In genomic region chr2:20080839-20081348, GRCh38 we compare ENCODE assay signal across 22 cellular contexts. TPM values are rescaled to one million over a fixed set of nuclear protein-coding genes. Genes with fewer than 3 reads are reported as not detected.
DNase-seq lines count a peak whose midpoint lies in the region; ATAC-seq and TF ChIP-seq lines count a peak whose summit lies in the region.
"Had no signal": no experiment of that assay in that cellular context is flagged by ENCODE, and none has a peak within 500 bp of the region (broad histone marks: within the 10 kb centered on the region; RNA-seq: fewer than 3 reads in every experiment).

No MANE protein-coding gene starts in this region.

- POLR2A ChIA-PET in activated CD4-positive, alpha-beta memory T cell treated with anti-CD3 and anti-CD28 coated beads for 36 hours (lab: Charles Lee), result no interaction called here

- no peak overlapping the region for H3K4me3 ChIP-seq in H7 (ENCODE audit: insufficient read depth, low read depth, low read length)
- no peak overlapping the region for H3K4me3 ChIP-seq in NT2/D1 (ENCODE audit: insufficient read length, low read depth)
- peak overlapping the region; percentile 5 for H3K4me3 ChIP-seq in neural progenitor cell
- no peak overlapping the region for H3K4me3 ChIP-seq in mucosa of descending colon
- H3K4me3 ChIP-seq: cardiac muscle cell, heart left ventricle, sigmoid colon, suprapubic skin, uterus had no signal

- H3K27me3 Mint-ChIP-seq in neural progenitor cell (ENCODE audit: insufficient read depth, low read depth), result peaks cover 5% of the 10 kb centered on the region
- H3K27me3 Mint-ChIP-seq in activated CD4-positive, alpha-beta memory T cell treated with anti-CD3 and anti-CD28 coated beads for 36 hours, result peaks cover 2% of the 10 kb centered on the region

- H3K27me3 ChIP-seq in H7 (ENCODE audit: control insufficient read depth, insufficient read depth, low read length) (no peaks in the 10 kb centered on the region), NT2/D1 (ENCODE audit: insufficient read depth, insufficient read length) (no peaks in the 10 kb centered on the region), neural progenitor cell (no peaks in the 10 kb centered on the region)
- H3K27me3 ChIP-seq: cardiac muscle cell, heart left ventricle, sigmoid colon, suprapubic skin, uterus had no signal

- no peaks in the 10 kb centered on the region for H4K20me1 ChIP-seq in neural progenitor cell (ENCODE audit: low read depth)

- CTCF ChIA-PET in activated CD4-positive, alpha-beta memory T cell treated with anti-CD3 and anti-CD28 coated beads for 36 hours (lab: Charles Lee), result no interaction called here

- peak; percentile 57 for DNase-seq in H7
- DNase-seq in NT2/D1 (ENCODE audit: low read depth, low spot score), result peak; percentile 61
- DNase-seq in ecto neural progenitor cell (ENCODE audit: low spot score), result peak; percentile 87
- DNase-seq in neural progenitor cell (ENCODE audit: low spot score), result peak; percentile 85
- no peak for DNase-seq in activated CD4-positive, alpha-beta memory T cell treated with anti-CD3 and anti-CD28 coated beads for 36 hours
- DNase-seq in mucosa of descending colon, result no peak
- no peak for DNase-seq in foreskin melanocyte
- DNase-seq: activated naive CD4-positive, alpha-beta T cell treated with anti-CD3 and anti-CD28 coated beads, Interleukin-2, amount 10 ng/mL, durations not matched to agents 7 days and 5 days; activated T-cell treated with anti-CD3 and anti-CD28 coated beads, Interleukin-2, amount 50 U/mL, for 48 hours; C1 segment of cervical spinal cord; GOT3; heart left ventricle; immature natural killer cell; KG1; NCI-H2171; sigmoid colon; T-helper 9 cell; uterus had no signal

- H3K9ac ChIP-seq in NT2/D1 (ENCODE audit: insufficient read length, low read depth), result no peak overlapping the region
- H3K9ac ChIP-seq in neural progenitor cell, result no peak overlapping the region
- H3K9ac ChIP-seq: parathyroid adenoma had no signal

- no peak overlapping the region for H3K4me3 Mint-ChIP-seq in neural progenitor cell
- no peak overlapping the region for H3K4me3 Mint-ChIP-seq in activated CD4-positive, alpha-beta memory T cell treated with anti-CD3 and anti-CD28 coated beads for 36 hours
- H3K4me3 Mint-ChIP-seq: activated naive CD4-positive, alpha-beta T cell treated with anti-CD3 and anti-CD28 coated beads, Interleukin-2, amount 10 ng/mL, durations not matched to agents 7 days and 5 days; immature natural killer cell had no signal

- no peaks in the 10 kb centered on the region for H3K36me3 Mint-ChIP-seq in neural progenitor cell
- no peaks in the 10 kb centered on the region for H3K36me3 Mint-ChIP-seq in activated CD4-positive, alpha-beta memory T cell treated with anti-CD3 and anti-CD28 coated beads for 36 hours
- H3K36me3 Mint-ChIP-seq: activated naive CD4-positive, alpha-beta T cell treated with anti-CD3 and anti-CD28 coated beads, Interleukin-2, amount 10 ng/mL, durations not matched to agents 7 days and 5 days; immature natural killer cell had no signal

- no peak overlapping the region for H2AFZ ChIP-seq in neural progenitor cell (replicated peaks)
- H2AFZ ChIP-seq: parathyroid adenoma had no signal

- H3K27ac ChIP-seq in neural progenitor cell, result peak overlapping the region; percentile 86
- H3K27ac ChIP-seq: cardiac muscle cell, heart left ventricle, parathyroid adenoma, sigmoid colon, suprapubic skin, uterus had no signal

- H3K27ac Mint-ChIP-seq in neural progenitor cell, result peak overlapping the region; percentile 70
- H3K27ac Mint-ChIP-seq in activated CD4-positive, alpha-beta memory T cell treated with anti-CD3 and anti-CD28 coated beads for 36 hours, result no peak overlapping the region
- H3K27ac Mint-ChIP-seq: activated naive CD4-positive, alpha-beta T cell treated with anti-CD3 and anti-CD28 coated beads, Interleukin-2, amount 10 ng/mL, durations not matched to agents 7 days and 5 days; immature natural killer cell had no signal

- H3K4me1 ChIP-seq in NT2/D1 (ENCODE audit: insufficient read depth, insufficient read length) (peaks cover 2% of the 10 kb centered on the region), neural progenitor cell (peaks cover 23% of the 10 kb centered on the region), mucosa of descending colon (ENCODE audit: low read depth) (no peaks in the 10 kb centered on the region)
- H3K4me1 ChIP-seq: heart left ventricle, parathyroid adenoma, sigmoid colon, suprapubic skin, uterus had no signal

- H3K36me3 ChIP-seq in H7 (replicated peaks; ENCODE audit: control insufficient read depth, insufficient read depth, low read length) (no peaks in the 10 kb centered on the region), NT2/D1 (ENCODE audit: insufficient read depth, insufficient read length, low read length) (no peaks in the 10 kb centered on the region), neural progenitor cell (no peaks in the 10 kb centered on the region), mucosa of descending colon (ENCODE audit: low read depth) (no peaks in the 10 kb centered on the region)
- H3K36me3 ChIP-seq: cardiac muscle cell, heart left ventricle, sigmoid colon, suprapubic skin, uterus had no signal

- H3K4me1 Mint-ChIP-seq in neural progenitor cell, result peaks cover 15% of the 10 kb centered on the region
- no peaks in the 10 kb centered on the region for H3K4me1 Mint-ChIP-seq in activated CD4-positive, alpha-beta memory T cell treated with anti-CD3 and anti-CD28 coated beads for 36 hours (ENCODE audit: low read depth)
- H3K4me1 Mint-ChIP-seq: activated naive CD4-positive, alpha-beta T cell treated with anti-CD3 and anti-CD28 coated beads, Interleukin-2, amount 10 ng/mL, durations not matched to agents 7 days and 5 days; immature natural killer cell had no signal

- H3K4me2 ChIP-seq in neural progenitor cell, result peak overlapping the region; percentile 75

- intact Hi-C loops in activated CD4-positive, alpha-beta memory T cell treated with anti-CD3 and anti-CD28 coated beads for 36 hours (cut with micrococcal nuclease), result no loop called here
- intact Hi-C loops in mucosa of descending colon (cut with DNase I, micrococcal nuclease), result no loop called here

- peaks cover 26% of the 10 kb centered on the region for H3F3A ChIP-seq in neural progenitor cell (ENCODE audit: low read depth)

- H3K9me3 ChIP-seq in NT2/D1 (ENCODE audit: insufficient read depth, low read length), result 0 out of 2 replicates have a peak, but pooled peaks cover 6% of the 10 kb centered on the region
- H3K9me3 ChIP-seq in neural progenitor cell (ENCODE audit: low read depth), result no peaks in the 10 kb centered on the region
- no peaks in the 10 kb centered on the region for H3K9me3 ChIP-seq in mucosa of descending colon
- H3K9me3 ChIP-seq: sigmoid colon, uterus had no signal

- no peaks in the 10 kb centered on the region for H3K79me2 ChIP-seq in neural progenitor cell (ENCODE audit: low read depth)
- H3K79me2 ChIP-seq: parathyroid adenoma had no signal

- no peak for ATAC-seq in mucosa of descending colon
- ATAC-seq in HG02840 (IDR thresholded peaks at IDR 0.05; ENCODE audit: low FRiP score, unreplicated experiment), result no peak
- ATAC-seq: heart left ventricle had no signal

- TF ChIP-seq CTCF in neural progenitor cell (IDR thresholded peaks at IDR 0.05) (peak; percentile 9), mucosa of descending colon (IDR thresholded peaks at IDR 0.05) (no peak)

- peaks cover 13% of the 10 kb centered on the region for H3K9me3 Mint-ChIP-seq in neural progenitor cell
- H3K9me3 Mint-ChIP-seq in activated CD4-positive, alpha-beta memory T cell treated with anti-CD3 and anti-CD28 coated beads for 36 hours, result no peaks in the 10 kb centered on the region
- H3K9me3 Mint-ChIP-seq: activated naive CD4-positive, alpha-beta T cell treated with anti-CD3 and anti-CD28 coated beads, Interleukin-2, amount 10 ng/mL, durations not matched to agents 7 days and 5 days had no signal

RNA-seq across cellular contexts. Expression of gene LAPTM4A, which starts 29.5 kb away (rescaled TPM):
- total RNA-seq in H7 (2014; rRNA removed; shearing (Covaris generic)), result 94.1 and 122 TPM in 2 replicates
- total RNA-seq in neural progenitor cell (ENCODE audit: low replicate concordance), result 170 and 205 TPM in 2 replicates
- 10 to 100 TPM; 26.7 to 29.0 TPM for total RNA-seq in activated CD4-positive, alpha-beta memory T cell treated with anti-CD3 and anti-CD28 coated beads for 36 hours
- total RNA-seq in mucosa of descending colon, result 100 to 1,000 TPM; 160 to 210 (median 181) TPM

Comparison
In these comparisons a context has a peak if more than half of its experiments do, and no peak if none do; other contexts are left out.
1. DNase-seq: peak in H7 (single experiment), NT2/D1 (single experiment), ecto neural progenitor cell (single experiment) and neural progenitor cell (single experiment); none in activated CD4-positive, alpha-beta memory T cell treated with anti-CD3 and anti-CD28 coated beads for 36 hours (single experiment), mucosa of descending colon (0 of 3) and foreskin melanocyte (single experiment).